ENCODE assay signal across 1 cellular context in the genomic region with DNA sequence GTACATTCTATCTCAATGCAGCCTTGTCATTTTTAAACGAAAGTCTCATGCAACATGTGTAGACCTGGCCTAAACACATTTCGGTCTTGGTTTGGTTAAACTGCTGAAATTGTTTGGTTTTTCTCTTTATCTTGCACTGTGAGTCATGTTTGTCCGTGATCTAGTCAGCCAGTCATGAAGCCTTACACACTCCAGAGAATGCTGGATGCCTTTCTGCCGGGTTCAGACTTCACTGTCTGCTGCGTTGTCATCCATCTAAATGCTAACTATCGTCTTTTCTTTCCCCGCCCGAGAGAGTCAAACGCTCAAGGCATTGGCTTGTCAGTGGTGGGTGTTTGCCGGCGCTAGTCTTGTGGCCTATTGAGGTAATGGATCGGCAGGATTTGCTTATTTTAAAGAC.
TF ChIP-seq lines count a peak whose summit lies in the region.

No MANE protein-coding gene starts in this region.

TF ChIP-seq in GM23338, 12 proteins besides CTCF, POLR2A, EP300 and RAD21:
- TF ChIP-seq, protein P1, sequence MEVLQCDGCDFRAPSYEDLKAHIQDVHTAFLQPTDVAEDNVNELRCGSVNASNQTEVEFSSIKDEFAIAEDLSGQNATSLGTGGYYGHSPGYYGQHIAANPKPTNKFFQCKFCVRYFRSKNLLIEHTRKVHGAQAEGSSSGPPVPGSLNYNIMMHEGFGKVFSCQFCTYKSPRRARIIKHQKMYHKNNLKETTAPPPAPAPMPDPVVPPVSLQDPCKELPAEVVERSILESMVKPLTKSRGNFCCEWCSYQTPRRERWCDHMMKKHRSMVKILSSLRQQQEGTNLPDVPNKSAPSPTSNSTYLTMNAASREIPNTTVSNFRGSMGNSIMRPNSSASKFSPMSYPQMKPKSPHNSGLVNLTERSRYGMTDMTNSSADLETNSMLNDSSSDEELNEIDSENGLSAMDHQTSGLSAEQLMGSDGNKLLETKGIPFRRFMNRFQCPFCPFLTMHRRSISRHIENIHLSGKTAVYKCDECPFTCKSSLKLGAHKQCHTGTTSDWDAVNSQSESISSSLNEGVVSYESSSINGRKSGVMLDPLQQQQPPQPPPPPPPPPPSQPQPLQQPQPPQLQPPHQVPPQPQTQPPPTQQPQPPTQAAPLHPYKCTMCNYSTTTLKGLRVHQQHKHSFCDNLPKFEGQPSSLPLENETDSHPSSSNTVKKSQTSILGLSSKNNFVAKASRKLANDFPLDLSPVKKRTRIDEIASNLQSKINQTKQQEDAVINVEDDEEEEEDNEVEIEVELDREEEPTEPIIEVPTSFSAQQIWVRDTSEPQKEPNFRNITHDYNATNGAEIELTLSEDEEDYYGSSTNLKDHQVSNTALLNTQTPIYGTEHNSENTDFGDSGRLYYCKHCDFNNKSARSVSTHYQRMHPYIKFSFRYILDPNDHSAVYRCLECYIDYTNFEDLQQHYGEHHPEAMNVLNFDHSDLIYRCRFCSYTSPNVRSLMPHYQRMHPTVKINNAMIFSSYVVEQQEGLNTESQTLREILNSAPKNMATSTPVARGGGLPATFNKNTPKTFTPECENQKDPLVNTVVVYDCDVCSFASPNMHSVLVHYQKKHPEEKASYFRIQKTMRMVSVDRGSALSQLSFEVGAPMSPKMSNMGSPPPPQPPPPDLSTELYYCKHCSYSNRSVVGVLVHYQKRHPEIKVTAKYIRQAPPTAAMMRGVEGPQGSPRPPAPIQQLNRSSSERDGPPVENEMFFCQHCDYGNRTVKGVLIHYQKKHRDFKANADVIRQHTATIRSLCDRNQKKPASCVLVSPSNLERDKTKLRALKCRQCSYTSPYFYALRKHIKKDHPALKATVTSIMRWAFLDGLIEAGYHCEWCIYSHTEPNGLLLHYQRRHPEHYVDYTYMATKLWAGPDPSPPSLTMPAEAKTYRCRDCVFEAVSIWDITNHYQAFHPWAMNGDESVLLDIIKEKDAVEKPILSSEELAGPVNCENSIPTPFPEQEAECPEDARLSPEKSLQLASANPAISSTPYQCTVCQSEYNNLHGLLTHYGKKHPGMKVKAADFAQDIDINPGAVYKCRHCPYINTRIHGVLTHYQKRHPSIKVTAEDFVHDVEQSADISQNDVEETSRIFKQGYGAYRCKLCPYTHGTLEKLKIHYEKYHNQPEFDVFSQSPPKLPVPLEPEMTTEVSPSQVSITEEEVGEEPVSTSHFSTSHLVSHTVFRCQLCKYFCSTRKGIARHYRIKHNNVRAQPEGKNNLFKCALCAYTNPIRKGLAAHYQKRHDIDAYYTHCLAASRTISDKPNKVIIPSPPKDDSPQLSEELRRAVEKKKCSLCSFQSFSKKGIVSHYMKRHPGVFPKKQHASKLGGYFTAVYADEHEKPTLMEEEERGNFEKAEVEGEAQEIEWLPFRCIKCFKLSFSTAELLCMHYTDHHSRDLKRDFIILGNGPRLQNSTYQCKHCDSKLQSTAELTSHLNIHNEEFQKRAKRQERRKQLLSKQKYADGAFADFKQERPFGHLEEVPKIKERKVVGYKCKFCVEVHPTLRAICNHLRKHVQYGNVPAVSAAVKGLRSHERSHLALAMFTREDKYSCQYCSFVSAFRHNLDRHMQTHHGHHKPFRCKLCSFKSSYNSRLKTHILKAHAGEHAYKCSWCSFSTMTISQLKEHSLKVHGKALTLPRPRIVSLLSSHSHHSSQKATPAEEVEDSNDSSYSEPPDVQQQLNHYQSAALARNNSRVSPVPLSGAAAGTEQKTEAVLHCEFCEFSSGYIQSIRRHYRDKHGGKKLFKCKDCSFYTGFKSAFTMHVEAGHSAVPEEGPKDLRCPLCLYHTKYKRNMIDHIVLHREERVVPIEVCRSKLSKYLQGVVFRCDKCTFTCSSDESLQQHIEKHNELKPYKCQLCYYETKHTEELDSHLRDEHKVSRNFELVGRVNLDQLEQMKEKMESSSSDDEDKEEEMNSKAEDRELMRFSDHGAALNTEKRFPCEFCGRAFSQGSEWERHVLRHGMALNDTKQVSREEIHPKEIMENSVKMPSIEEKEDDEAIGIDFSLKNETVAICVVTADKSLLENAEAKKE (CRISPR knock-in tag; IDR thresholded peaks at IDR 0.05), result no peak
- TF ChIP-seq, protein P2, sequence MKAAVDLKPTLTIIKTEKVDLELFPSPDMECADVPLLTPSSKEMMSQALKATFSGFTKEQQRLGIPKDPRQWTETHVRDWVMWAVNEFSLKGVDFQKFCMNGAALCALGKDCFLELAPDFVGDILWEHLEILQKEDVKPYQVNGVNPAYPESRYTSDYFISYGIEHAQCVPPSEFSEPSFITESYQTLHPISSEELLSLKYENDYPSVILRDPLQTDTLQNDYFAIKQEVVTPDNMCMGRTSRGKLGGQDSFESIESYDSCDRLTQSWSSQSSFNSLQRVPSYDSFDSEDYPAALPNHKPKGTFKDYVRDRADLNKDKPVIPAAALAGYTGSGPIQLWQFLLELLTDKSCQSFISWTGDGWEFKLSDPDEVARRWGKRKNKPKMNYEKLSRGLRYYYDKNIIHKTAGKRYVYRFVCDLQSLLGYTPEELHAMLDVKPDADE (IDR thresholded peaks at IDR 0.05), result no peak
- TF ChIP-seq, protein P3, sequence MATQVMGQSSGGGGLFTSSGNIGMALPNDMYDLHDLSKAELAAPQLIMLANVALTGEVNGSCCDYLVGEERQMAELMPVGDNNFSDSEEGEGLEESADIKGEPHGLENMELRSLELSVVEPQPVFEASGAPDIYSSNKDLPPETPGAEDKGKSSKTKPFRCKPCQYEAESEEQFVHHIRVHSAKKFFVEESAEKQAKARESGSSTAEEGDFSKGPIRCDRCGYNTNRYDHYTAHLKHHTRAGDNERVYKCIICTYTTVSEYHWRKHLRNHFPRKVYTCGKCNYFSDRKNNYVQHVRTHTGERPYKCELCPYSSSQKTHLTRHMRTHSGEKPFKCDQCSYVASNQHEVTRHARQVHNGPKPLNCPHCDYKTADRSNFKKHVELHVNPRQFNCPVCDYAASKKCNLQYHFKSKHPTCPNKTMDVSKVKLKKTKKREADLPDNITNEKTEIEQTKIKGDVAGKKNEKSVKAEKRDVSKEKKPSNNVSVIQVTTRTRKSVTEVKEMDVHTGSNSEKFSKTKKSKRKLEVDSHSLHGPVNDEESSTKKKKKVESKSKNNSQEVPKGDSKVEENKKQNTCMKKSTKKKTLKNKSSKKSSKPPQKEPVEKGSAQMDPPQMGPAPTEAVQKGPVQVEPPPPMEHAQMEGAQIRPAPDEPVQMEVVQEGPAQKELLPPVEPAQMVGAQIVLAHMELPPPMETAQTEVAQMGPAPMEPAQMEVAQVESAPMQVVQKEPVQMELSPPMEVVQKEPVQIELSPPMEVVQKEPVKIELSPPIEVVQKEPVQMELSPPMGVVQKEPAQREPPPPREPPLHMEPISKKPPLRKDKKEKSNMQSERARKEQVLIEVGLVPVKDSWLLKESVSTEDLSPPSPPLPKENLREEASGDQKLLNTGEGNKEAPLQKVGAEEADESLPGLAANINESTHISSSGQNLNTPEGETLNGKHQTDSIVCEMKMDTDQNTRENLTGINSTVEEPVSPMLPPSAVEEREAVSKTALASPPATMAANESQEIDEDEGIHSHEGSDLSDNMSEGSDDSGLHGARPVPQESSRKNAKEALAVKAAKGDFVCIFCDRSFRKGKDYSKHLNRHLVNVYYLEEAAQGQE (IDR thresholded peaks at IDR 0.05; ENCODE audit: unreplicated experiment), result no peak
- no peak for TF ChIP-seq NANOG (IDR thresholded peaks at IDR 0.05; ENCODE audit: borderline replicate concordance)
- no peak for TF ChIP-seq STAT1 (IDR thresholded peaks at IDR 0.05; ENCODE audit: unreplicated experiment)
- no peak for TF ChIP-seq EZH2phosphoT487 (IDR thresholded peaks at IDR 0.05; ENCODE audit: unreplicated experiment)
TF ChIP-seq in GM23338: peak in this region for 0.
